11 cellular contexts compared by ENCODE assay signal in the genomic region with DNA sequence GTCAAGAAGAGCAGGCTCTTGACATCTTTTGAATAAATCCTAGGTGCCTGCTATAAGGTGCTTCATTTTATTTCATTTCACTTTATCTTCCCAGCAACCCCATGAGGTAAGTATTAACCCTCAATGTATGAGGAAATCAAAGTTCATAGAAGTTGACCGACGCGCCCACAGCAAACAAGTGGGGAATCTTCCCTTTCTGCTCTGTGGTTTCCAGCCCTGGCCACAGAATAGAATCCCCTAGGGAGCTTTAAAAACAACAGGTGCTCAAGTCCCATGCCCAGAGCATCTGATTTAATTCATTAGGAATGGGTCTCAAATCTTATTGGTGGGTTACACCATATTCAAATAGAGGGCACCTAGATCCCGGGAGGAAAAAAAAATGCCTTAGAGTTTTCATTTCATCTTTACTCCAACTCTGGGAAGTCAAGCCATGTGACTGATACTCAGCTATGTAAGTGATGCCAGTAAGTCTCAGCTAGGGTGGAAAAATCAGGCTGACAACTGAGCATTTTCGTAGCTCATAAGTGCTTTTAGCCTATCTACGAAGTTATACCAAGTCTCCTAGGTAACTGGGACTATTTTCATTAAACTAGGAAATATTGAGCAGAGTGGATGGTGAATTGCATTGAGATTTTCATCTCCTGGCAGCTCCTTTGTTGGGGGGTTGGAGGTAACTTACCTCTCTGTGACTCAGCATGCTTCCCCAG.
A peak's percentile ranks its signal among the peaks of the same experiment; 100 is the strongest.
DNase-seq lines count a peak whose midpoint lies in the region; ATAC-seq and TF ChIP-seq lines count a peak whose summit lies in the region.
"Had no signal": no experiment of that assay in that cellular context is flagged by ENCODE, and none has a peak within 500 bp of the region (broad histone marks: within the 10 kb centered on the region; RNA-seq: fewer than 3 reads in every experiment).

No MANE protein-coding gene starts in this region.

- no peaks in the 10 kb centered on the region for H3K9me3 ChIP-seq in aorta (ENCODE audit: control insufficient read depth, low read length)
- no peaks in the 10 kb centered on the region for H3K9me3 ChIP-seq in transverse colon

- H3K27me3 ChIP-seq in aorta (ENCODE audit: control insufficient read depth in 1 of 2, insufficient read depth in 2 of 2, low read length in 1 of 2) (no peaks in the 10 kb centered on the region), transverse colon (no peaks in the 10 kb centered on the region)
- H3K27me3 ChIP-seq: heart left ventricle had no signal

- H3K4me1 ChIP-seq in aorta (ENCODE audit: control insufficient read depth in 1 of 2, insufficient read depth in 2 of 2, low read length in 2 of 2) (no peaks in the 10 kb centered on the region), transverse colon (no peaks in the 10 kb centered on the region)
- H3K4me1 ChIP-seq: heart left ventricle had no signal

- in situ Hi-C loops in transverse colon (cut with MboI; ENCODE audit: low pct_ligation_motif_present in 1 of 4, low pct_unique_long_range_greater_than_20kb in 1 of 4, low sequenced_read_pairs in 3 of 4): no loop called here

- no peak for TF ChIP-seq CTCF in transverse colon (IDR thresholded peaks at IDR 0.05)

- ATAC-seq in HG02884 (IDR thresholded peaks at IDR 0.05; ENCODE audit: unreplicated experiment): peak; percentile 60
- no peak for ATAC-seq in aorta (ENCODE audit: low FRiP score)
- ATAC-seq: heart left ventricle, natural killer cell had no signal

- H3K27ac ChIP-seq in aorta (ENCODE audit: low read depth in 1 of 2, low read length in 2 of 2): no peak overlapping the region
- H3K27ac ChIP-seq in transverse colon: no peak overlapping the region
- H3K27ac ChIP-seq: heart left ventricle had no signal

- 84 to 86% methylated on average over 6 of the region's 6 CpGs for WGBS in aorta, 2 donors
- WGBS in transverse colon (ENCODE audit: low coverage in 1 of 2), 2 donors: 79 to 81% methylated on average over 6 of the region's 6 CpGs

- intact Hi-C loops in aorta (cut with DNase I): no loop called here
- intact Hi-C loops in transverse colon (cut with DNase I; ENCODE audit: low total_unique reads): no loop called here

- H3K36me3 ChIP-seq in aorta (ENCODE audit: control insufficient read depth in 1 of 2, insufficient read depth in 2 of 2, low read length in 1 of 2): no peaks in the 10 kb centered on the region
- H3K36me3 ChIP-seq in transverse colon: no peaks in the 10 kb centered on the region
- H3K36me3 ChIP-seq: heart left ventricle had no signal

- H3K4me3 ChIP-seq in aorta (ENCODE audit: low read length in 2 of 2): no peak overlapping the region
- no peak overlapping the region for H3K4me3 ChIP-seq in transverse colon
- H3K4me3 ChIP-seq: heart left ventricle had no signal

- no peak for TF ChIP-seq EP300 in transverse colon (IDR thresholded peaks at IDR 0.05; ENCODE audit: low read depth)

- TF ChIP-seq POLR2A in transverse colon (IDR thresholded peaks at IDR 0.05): no peak

- DNase-seq in DMS153 (lab: John Stamatoyannopoulos, UW) (peak; percentile 62), GM19238 (ENCODE audit: insufficient read length, low spot score) (peak; percentile 12), NCI-H187 treated with DMSO at 0.1 percent for 48 hours (lab: John Stamatoyannopoulos, UW) (peak; percentile 58), anterior cingulate cortex (lab: John Stamatoyannopoulos, UW) (no peak), NCI-H510A treated with DMSO at 0.1 percent for 48 hours (lab: John Stamatoyannopoulos, UW) (no peak), aorta (no peak), transverse colon (no peak)
- DNase-seq: heart left ventricle, natural killer cell, NCI-H2081 treated with DMSO at 0.1 percent for 48 hours had no signal

Comparison
In these comparisons a context has a peak if more than half of its experiments do, and no peak if none do; other contexts are left out.
1. DNase-seq: peak in DMS153 (single experiment), GM19238 (single experiment) and NCI-H187 treated with DMSO at 0.1 percent for 48 hours (single experiment); none in anterior cingulate cortex (0 of 58), NCI-H510A treated with DMSO at 0.1 percent for 48 hours (single experiment), aorta (0 of 2) and transverse colon (single experiment).